20 cellular contexts compared by ENCODE assay signal in the genomic region with DNA sequence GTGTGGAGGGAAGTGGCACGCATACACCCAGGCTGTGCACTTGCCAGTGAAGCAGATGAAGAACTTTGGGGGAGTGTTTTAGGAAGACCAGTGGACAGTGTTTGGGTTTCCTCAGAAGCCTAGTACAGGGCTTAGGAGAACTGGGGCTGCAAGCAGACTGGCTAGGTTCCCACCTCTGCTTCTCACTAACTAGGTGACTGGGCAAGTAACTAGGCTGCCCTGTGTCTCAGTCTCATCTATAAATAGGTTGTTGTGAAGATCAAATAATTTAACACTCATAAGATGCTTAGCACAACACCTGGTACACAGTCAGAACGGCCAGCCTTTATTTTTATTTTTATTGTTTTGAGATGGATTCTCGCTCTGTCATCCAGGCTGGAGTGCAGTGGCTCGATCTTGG.
DNase-seq lines count a peak whose midpoint lies in the region; ATAC-seq and TF ChIP-seq lines count a peak whose summit lies in the region.
"Had no signal": no experiment of that assay in that cellular context is flagged by ENCODE, and none has a peak within 500 bp of the region (broad histone marks: within the 10 kb centered on the region; RNA-seq: fewer than 3 reads in every experiment).

No MANE protein-coding gene starts in this region.

- H3K4me1 ChIP-seq in DND-41 (ENCODE audit: insufficient read depth, low read length) (peaks cover 97% of the 10 kb centered on the region), psoas muscle (peaks cover 3% of the 10 kb centered on the region), tibial nerve (no peaks in the 10 kb centered on the region)
- H3K4me1 ChIP-seq: A549 had no signal

- H3K4me3 ChIP-seq in DND-41 (ENCODE audit: low read depth in 1 of 2, low read length in 2 of 2) (no peak overlapping the region), neural cell (ENCODE audit: low read length) (no peak overlapping the region), psoas muscle (no peak overlapping the region), tibial nerve (no peak overlapping the region)
- H3K4me3 ChIP-seq: A549; BLaER1 treated with 17β-estradiol and CSF1 and Interleukin-3, amounts not matched to agents 10 nM and 100 nM had no signal

- TF ChIP-seq CTCF in DND-41 (IDR thresholded peaks at IDR 0.05; ENCODE audit: borderline replicate concordance, extremely low read depth, low read length, poor library complexity, severe bottlenecking) (no peak), neural cell (IDR thresholded peaks at IDR 0.05; ENCODE audit: poor library complexity, severe bottlenecking) (no peak), psoas muscle (IDR thresholded peaks at IDR 0.05) (no peak), tibial nerve (IDR thresholded peaks at IDR 0.05) (no peak)

- H3K9me2 ChIP-seq in neural cell (ENCODE audit: insufficient read depth, low read length), result no peaks in the 10 kb centered on the region

- H3K9ac ChIP-seq in DND-41 (ENCODE audit: low read depth, low read length) (no peak overlapping the region; the same call in 1 of the 2 replicates), neural cell (ENCODE audit: low read length) (peak overlapping the region; percentile 29)
- H3K9ac ChIP-seq: BLaER1 treated with 17β-estradiol and CSF1 and Interleukin-3, amounts not matched to agents 10 nM and 100 nM had no signal

- H3K79me2 ChIP-seq in DND-41 (ENCODE audit: insufficient read depth, low read length) (peaks cover 79% of the 10 kb centered on the region), neural cell (replicated peaks; ENCODE audit: insufficient read depth, low read length) (no peaks in the 10 kb centered on the region)

- TF ChIP-seq POLR2A in tibial nerve (IDR thresholded peaks at IDR 0.05), result no peak

- H2AFZ ChIP-seq in DND-41 (ENCODE audit: low read depth, low read length) (no peak overlapping the region), neural cell (ENCODE audit: low read depth, low read length) (no peak overlapping the region)

- H3K27ac ChIP-seq in DND-41 (ENCODE audit: low read length), result peak overlapping the region; percentile 98
- H3K27ac ChIP-seq in KOPT-K1 (ENCODE audit: low read depth, low read length, poor library complexity, severe bottlenecking), result peak overlapping the region; percentile 100
- peak overlapping the region; percentile 61 for H3K27ac ChIP-seq in neural cell (ENCODE audit: low read length)
- peak overlapping the region; percentile 41 for H3K27ac ChIP-seq in psoas muscle
- no peak overlapping the region for H3K27ac ChIP-seq in tibial nerve
- H3K27ac ChIP-seq: 22Rv1; A549; BLaER1 treated with 17β-estradiol and CSF1 and Interleukin-3, amounts not matched to agents 10 nM and 100 nM; C4-2B had no signal

- WGBS in psoas muscle, 3 donors, result 53 to 66% (median 66%) methylated on average over 4 of the region's 4 CpGs
- WGBS in tibial nerve, 2 donors, result 88% methylated on average over 4 of the region's 4 CpGs

- H3F3A ChIP-seq in neural cell (ENCODE audit: insufficient read depth, low read length, poor library complexity, severe bottlenecking), result no peaks in the 10 kb centered on the region

- H3K4me2 ChIP-seq in DND-41 (ENCODE audit: insufficient read depth, low read length) (no peak overlapping the region), neural cell (ENCODE audit: low read length) (no peak overlapping the region)
- H3K4me2 ChIP-seq: A549; BLaER1 treated with 17β-estradiol and CSF1 and Interleukin-3, amounts not matched to agents 10 nM and 100 nM had no signal

- H3K27me3 ChIP-seq in DND-41 (ENCODE audit: insufficient read depth, low read length, poor library complexity) (no peaks in the 10 kb centered on the region), neural cell (ENCODE audit: insufficient read depth, low read depth, low read length) (no peaks in the 10 kb centered on the region), psoas muscle (ENCODE audit: insufficient read depth in 3 of 3, low read length in 2 of 3) (no peaks in the 10 kb centered on the region), tibial nerve (no peaks in the 10 kb centered on the region)
- H3K27me3 ChIP-seq: BLaER1 treated with 17β-estradiol and CSF1 and Interleukin-3, amounts not matched to agents 10 nM and 100 nM had no signal

- DNase-seq in DND-41 (no peak), psoas muscle (no peak), GF-D8 (lab: John Stamatoyannopoulos, UW) (no peak), SHP77 treated with DMSO at 0.1 percent for 48 hours (lab: John Stamatoyannopoulos, UW) (no peak), tibial nerve (ENCODE audit: low spot score in 2 of 2) (no peak)
- DNase-seq: AML-193; CD4-positive, alpha-beta memory T cell; CD4-positive, CD25-positive, alpha-beta regulatory T cell; CD8-positive, alpha-beta memory T cell; COR-L47; DMS 273 treated with DMSO at 0.1 percent for 48 hours; DMS153; DMS53 had no signal

- TF ChIP-seq EP300 in neural cell (conservative IDR thresholded peaks at IDR 0.05; ENCODE audit: poor library complexity, severe bottlenecking) (no peak), tibial nerve (IDR thresholded peaks at IDR 0.05) (no peak)

- peaks cover 6% of the 10 kb centered on the region for H3K9me3 ChIP-seq in DND-41 (ENCODE audit: insufficient read depth, low read length, severe bottlenecking)
- no peaks in the 10 kb centered on the region for H3K9me3 ChIP-seq in KOPT-K1 (ENCODE audit: insufficient read depth, low read length, poor library complexity, severe bottlenecking)
- no peaks in the 10 kb centered on the region for H3K9me3 ChIP-seq in neural cell (ENCODE audit: low read length)
- no peaks in the 10 kb centered on the region for H3K9me3 ChIP-seq in psoas muscle
- H3K9me3 ChIP-seq in tibial nerve, result no peaks in the 10 kb centered on the region
- H3K9me3 ChIP-seq: A549 had no signal

- TF ChIP-seq RAD21 in neural cell (conservative IDR thresholded peaks at IDR 0.05), result no peak

- H3K36me3 ChIP-seq in DND-41 (ENCODE audit: insufficient read depth, low read length), result peaks cover 70% of the 10 kb centered on the region
- H3K36me3 ChIP-seq in KOPT-K1 (ENCODE audit: insufficient read depth, low read length), result peaks cover 25% of the 10 kb centered on the region
- H3K36me3 ChIP-seq in neural cell (ENCODE audit: insufficient read depth, low read length), result no peaks in the 10 kb centered on the region
- no peaks in the 10 kb centered on the region for H3K36me3 ChIP-seq in psoas muscle (ENCODE audit: insufficient read depth in 1 of 2, low read depth in 1 of 2)
- H3K36me3 ChIP-seq in tibial nerve, result no peaks in the 10 kb centered on the region

- ATAC-seq in DND-41 (ENCODE audit: insufficient read depth, low read depth) (no peak), psoas muscle (peak in 3 of 4 donors; percentile 69 to 81 (median 78)), HG03354 (IDR thresholded peaks at IDR 0.05; ENCODE audit: poor library complexity, severe bottlenecking, unreplicated experiment) (no peak)
- ATAC-seq: A549 had no signal

- H4K20me1 ChIP-seq in DND-41 (ENCODE audit: insufficient read depth, low read length) (no peaks in the 10 kb centered on the region), neural cell (ENCODE audit: insufficient read depth) (no peaks in the 10 kb centered on the region)

- intact Hi-C loops in psoas muscle (cut with DNase I), result no loop called here

TF ChIP-seq in neural cell, 6 proteins besides CTCF, POLR2A, EP300 and RAD21:
- TF ChIP-seq TAF1 (IDR thresholded peaks at IDR 0.05; ENCODE audit: low read depth) (no peak), EZH2 (IDR thresholded peaks at IDR 0.05; ENCODE audit: borderline replicate concordance, insufficient read depth, low read length, poor library complexity, severe bottlenecking) (no peak), MXI1 (conservative IDR thresholded peaks at IDR 0.05; ENCODE audit: poor library complexity, severe bottlenecking) (no peak), POLR2AphosphoS5 (IDR thresholded peaks at IDR 0.05) (no peak), SMC3 (conservative IDR thresholded peaks at IDR 0.05; ENCODE audit: poor library complexity) (no peak)
- TF ChIP-seq, protein P1, sequence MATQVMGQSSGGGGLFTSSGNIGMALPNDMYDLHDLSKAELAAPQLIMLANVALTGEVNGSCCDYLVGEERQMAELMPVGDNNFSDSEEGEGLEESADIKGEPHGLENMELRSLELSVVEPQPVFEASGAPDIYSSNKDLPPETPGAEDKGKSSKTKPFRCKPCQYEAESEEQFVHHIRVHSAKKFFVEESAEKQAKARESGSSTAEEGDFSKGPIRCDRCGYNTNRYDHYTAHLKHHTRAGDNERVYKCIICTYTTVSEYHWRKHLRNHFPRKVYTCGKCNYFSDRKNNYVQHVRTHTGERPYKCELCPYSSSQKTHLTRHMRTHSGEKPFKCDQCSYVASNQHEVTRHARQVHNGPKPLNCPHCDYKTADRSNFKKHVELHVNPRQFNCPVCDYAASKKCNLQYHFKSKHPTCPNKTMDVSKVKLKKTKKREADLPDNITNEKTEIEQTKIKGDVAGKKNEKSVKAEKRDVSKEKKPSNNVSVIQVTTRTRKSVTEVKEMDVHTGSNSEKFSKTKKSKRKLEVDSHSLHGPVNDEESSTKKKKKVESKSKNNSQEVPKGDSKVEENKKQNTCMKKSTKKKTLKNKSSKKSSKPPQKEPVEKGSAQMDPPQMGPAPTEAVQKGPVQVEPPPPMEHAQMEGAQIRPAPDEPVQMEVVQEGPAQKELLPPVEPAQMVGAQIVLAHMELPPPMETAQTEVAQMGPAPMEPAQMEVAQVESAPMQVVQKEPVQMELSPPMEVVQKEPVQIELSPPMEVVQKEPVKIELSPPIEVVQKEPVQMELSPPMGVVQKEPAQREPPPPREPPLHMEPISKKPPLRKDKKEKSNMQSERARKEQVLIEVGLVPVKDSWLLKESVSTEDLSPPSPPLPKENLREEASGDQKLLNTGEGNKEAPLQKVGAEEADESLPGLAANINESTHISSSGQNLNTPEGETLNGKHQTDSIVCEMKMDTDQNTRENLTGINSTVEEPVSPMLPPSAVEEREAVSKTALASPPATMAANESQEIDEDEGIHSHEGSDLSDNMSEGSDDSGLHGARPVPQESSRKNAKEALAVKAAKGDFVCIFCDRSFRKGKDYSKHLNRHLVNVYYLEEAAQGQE (IDR thresholded peaks at IDR 0.05; ENCODE audit: borderline replicate concordance), result no peak

Comparison
In these comparisons a context has a peak if more than half of its experiments do, and no peak if none do; other contexts are left out.
1. ATAC-seq: peak in psoas muscle (3 of 4); none in DND-41 (single experiment) and HG03354 (single experiment).
2. H3K27ac ChIP-seq: peak in DND-41 (single experiment), KOPT-K1 (single experiment), neural cell (single experiment) and psoas muscle (single experiment); none in tibial nerve (0 of 4).